In the genomic region with DNA sequence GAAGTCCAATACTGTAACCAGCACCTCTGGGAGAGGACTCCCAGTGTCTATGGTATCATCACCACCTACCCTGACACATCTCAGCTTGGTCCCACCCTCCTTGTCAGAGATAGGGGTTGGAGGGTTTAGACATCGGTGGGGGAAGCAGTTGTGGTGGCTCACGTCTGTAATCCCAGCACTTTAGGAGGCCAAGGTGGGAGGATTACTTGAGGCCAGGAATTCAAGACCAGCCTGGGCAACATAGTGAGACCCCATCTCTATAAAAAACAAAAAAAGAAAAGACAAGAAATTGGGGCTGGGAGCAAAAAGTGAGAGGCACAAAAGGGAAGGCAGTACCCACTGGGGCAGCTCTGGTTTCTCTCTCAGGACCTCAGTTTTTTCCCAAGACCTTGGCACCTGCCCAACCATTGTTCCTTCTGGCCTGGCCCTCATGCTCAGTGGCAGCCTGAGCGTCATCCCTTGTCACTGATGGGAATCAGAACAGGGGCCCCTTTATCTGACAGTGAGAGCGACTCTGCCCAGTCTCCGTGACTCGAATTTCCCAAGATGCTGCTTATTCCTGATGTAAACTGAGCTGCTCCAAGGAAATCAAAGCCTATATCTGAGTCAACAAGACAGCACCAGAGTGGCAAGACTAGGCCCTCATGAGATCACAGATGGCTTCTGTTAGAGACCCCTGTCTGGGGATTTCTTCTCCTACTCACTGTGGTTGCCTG, we compare ENCODE assay signal across 16 cellular contexts.
A peak's percentile ranks its signal among the peaks of the same experiment; 100 is the strongest.
DNase-seq lines count a peak whose midpoint lies in the region; ATAC-seq and TF ChIP-seq lines count a peak whose summit lies in the region.
"Had no signal": no experiment of that assay in that cellular context is flagged by ENCODE, and none has a peak within 500 bp of the region (broad histone marks: within the 10 kb centered on the region; RNA-seq: fewer than 3 reads in every experiment).

No MANE protein-coding gene starts in this region.

- DNase-seq in left ventricle myocardium inferior (peak; percentile 38), Right ventricle myocardium superior (no peak), fibroblast of the aortic adventitia (ENCODE audit: low read depth) (peak; percentile 51), nucleus accumbens (lab: John Stamatoyannopoulos, UW) (peak in 54 of 56 donors; percentile 39 to 95 (median 84)), omental fat pad (ENCODE audit: low spot score) (no peak)
- DNase-seq: activated CD8-positive, alpha-beta T cell treated with anti-CD3 and anti-CD28 coated beads for 36 hours; DMS153; MG63; NCI-H2029; NCI-H774; stimulated activated naive CD4-positive, alpha-beta T cell treated with Interleukin-2 at 50 U/mL for 16 hours; T-helper 9 cell had no signal

- no peaks in the 10 kb centered on the region for H3K27me3 ChIP-seq in left ventricle myocardium inferior (ENCODE audit: low read depth)
- H3K27me3 ChIP-seq: MG63 had no signal

- peak overlapping the region; percentile 19 for H3K27ac ChIP-seq in left ventricle myocardium inferior (replicated peaks)
- H3K27ac ChIP-seq: left lung had no signal

- TF ChIP-seq CTCF in left ventricle myocardium inferior (IDR thresholded peaks at IDR 0.05; ENCODE audit: borderline replicate concordance) (no peak), fibroblast of the aortic adventitia (IDR thresholded peaks at IDR 0.05; ENCODE audit: insufficient read depth, low read length) (no peak), omental fat pad (IDR thresholded peaks at IDR 0.05) (no peak)

- H3K4me3 ChIP-seq in left ventricle myocardium inferior, result no peak overlapping the region
- H3K4me3 ChIP-seq in fibroblast of the aortic adventitia (ENCODE audit: low read depth, low read length), result no peak overlapping the region
- H3K4me3 ChIP-seq: left lung, MG63 had no signal

- H3K4me1 ChIP-seq in left ventricle myocardium inferior, result peaks cover 18% of the 10 kb centered on the region
- H3K4me1 ChIP-seq: left lung had no signal

- no peaks in the 10 kb centered on the region for H3K9me3 ChIP-seq in left ventricle myocardium inferior (replicated peaks)
- H3K9me3 ChIP-seq: left lung, MG63 had no signal

- H3K36me3 ChIP-seq in left ventricle myocardium inferior, result no peaks in the 10 kb centered on the region
- H3K36me3 ChIP-seq: left lung, MG63 had no signal

- intact Hi-C loops in left ventricle myocardium inferior (cut with micrococcal nuclease), result no loop called here
- intact Hi-C loops in Right ventricle myocardium superior (cut with DNase I), result no loop called here

- ATAC-seq in Right ventricle myocardium superior (ENCODE audit: poor library complexity) (no peak), GM18909 (IDR thresholded peaks at IDR 0.05; ENCODE audit: poor library complexity, unreplicated experiment) (no peak), GM19324 (IDR thresholded peaks at IDR 0.05; ENCODE audit: low FRiP score, unreplicated experiment) (no peak), HG03432 (IDR thresholded peaks at IDR 0.05; ENCODE audit: unreplicated experiment) (no peak), omental fat pad (ENCODE audit: low FRiP score) (no peak)
- ATAC-seq: activated CD8-positive, alpha-beta T cell treated with anti-CD3 and anti-CD28 coated beads for 36 hours; left lung had no signal

Comparison
In these comparisons a context has a peak if more than half of its experiments do, and no peak if none do; other contexts are left out.
1. DNase-seq: peak in left ventricle myocardium inferior (single experiment), fibroblast of the aortic adventitia (single experiment) and nucleus accumbens (54 of 56); none in Right ventricle myocardium superior (single experiment) and omental fat pad (single experiment).